In genomic region chr4:133152801-133153526, GRCh38 we compare ENCODE assay signal across 9 cellular contexts. TPM values are rescaled to one million over a fixed set of nuclear protein-coding genes. Genes with fewer than 3 reads are reported as not detected.
DNase-seq lines count a peak whose midpoint lies in the region; ATAC-seq, FAIRE-seq and TF ChIP-seq lines count a peak whose summit lies in the region.
"Had no signal": no experiment of that assay in that cellular context is flagged by ENCODE, and none has a peak within 500 bp of the region (broad histone marks: within the 10 kb centered on the region; RNA-seq: fewer than 3 reads in every experiment).

No MANE protein-coding gene starts in this region.

- H3K27ac ChIP-seq in rectal smooth muscle tissue (ENCODE audit: low read depth, low read length) (no peak overlapping the region), pancreas (no peak overlapping the region)

- H3K36me3 ChIP-seq in rectal smooth muscle tissue (ENCODE audit: control insufficient read depth, insufficient read depth, low read length) (no peaks in the 10 kb centered on the region), pancreas (no peaks in the 10 kb centered on the region)

- peak; percentile 4 for DNase-seq in GM03348 (ENCODE audit: low spot score)
- DNase-seq in NCI-H748 (lab: John Stamatoyannopoulos, UW; ENCODE audit: unreplicated experiment), result peak; percentile 64
- DNase-seq in globus pallidus (ENCODE audit: low spot score), result peak; percentile 78
- DNase-seq in GM19239 (ENCODE audit: insufficient read length, low spot score), result no peak
- DNase-seq in pancreas, result no peak
- no peak for DNase-seq in activated CD4-positive, alpha-beta T cell treated with anti-CD3 and anti-CD28 coated beads for 1 hour

- intact Hi-C loops in pancreas (cut with DNase I), result no loop called here

- no peak for TF ChIP-seq CTCF in pancreas (IDR thresholded peaks at IDR 0.05)

- FAIRE-seq in GM19239 (lab: Jason Lieb, UNC), result no peak
- FAIRE-seq in pancreas (lab: Jason Lieb, UNC), result no peak
- FAIRE-seq: GM18507 had no signal

- WGBS in pancreas, 2 donors, result 2 to 4% methylated on average over 21 of the region's 21 CpGs

- H3K4me3 ChIP-seq in rectal smooth muscle tissue (ENCODE audit: low read length), result peak overlapping the region; percentile 70
- no peak overlapping the region for H3K4me3 ChIP-seq in pancreas

- peaks cover 21% of the 10 kb centered on the region for H3K27me3 ChIP-seq in rectal smooth muscle tissue (ENCODE audit: control insufficient read depth, insufficient read depth, low read length)
- peaks cover 3 to 79% (median 7%) of the 10 kb centered on the region in 4 donors for H3K27me3 ChIP-seq in pancreas

- H3K9me3 ChIP-seq in pancreas, result no peaks in the 10 kb centered on the region

- no peak overlapping the region for H3K9ac ChIP-seq in rectal smooth muscle tissue (ENCODE audit: low read length)

- ATAC-seq in GM21619 (IDR thresholded peaks at IDR 0.05; ENCODE audit: unreplicated experiment) (no peak), pancreas (no peak)

- H3K4me1 ChIP-seq in rectal smooth muscle tissue (ENCODE audit: control insufficient read depth, insufficient read depth, low read length) (peaks cover 13% of the 10 kb centered on the region), pancreas (peaks cover 11 to 22% (median 11%) of the 10 kb centered on the region in 3 donors)

RNA-seq across cellular contexts. Expression of gene PCDH10, which starts 3.9 kb away (rescaled TPM):
- under 1 TPM; 0.09 to 0.23 (median 0.13) TPM for total RNA-seq in pancreas
- under 1 TPM; 0.11 to 0.26 TPM for polyA plus RNA-seq in pancreas

Comparison
In these comparisons a context has a peak if more than half of its experiments do, and no peak if none do; other contexts are left out.
1. DNase-seq: peak in GM03348 (single experiment), NCI-H748 (single experiment) and globus pallidus (single experiment); none in GM19239 (single experiment), pancreas (0 of 6) and activated CD4-positive, alpha-beta T cell treated with anti-CD3 and anti-CD28 coated beads for 1 hour (single experiment).